ENCODE assay signal across 8 cellular contexts in genomic region chr10:79241990-79242619, GRCh38.
DNase-seq lines count a peak whose midpoint lies in the region; ATAC-seq and TF ChIP-seq lines count a peak whose summit lies in the region.

No MANE protein-coding gene starts in this region.

- peak overlapping the region in 1 of 3 donors; percentile 83 for H3K27ac Mint-ChIP-seq in CD4-positive, CD25-positive, alpha-beta regulatory T cell
- H3K27ac Mint-ChIP-seq in activated T-cell treated with anti-CD3 and anti-CD28 coated beads, Interleukin-2, amount 50 U/mL, for 72 hours: peak overlapping the region; percentile 92

- intact Hi-C loops in aorta (cut with DNase I): no loop called here

- peaks cover 5 to 59% (median 40%) of the 10 kb centered on the region in 4 donors for H3K4me1 Mint-ChIP-seq in CD4-positive, CD25-positive, alpha-beta regulatory T cell
- peaks cover 54% of the 10 kb centered on the region for H3K4me1 Mint-ChIP-seq in activated T-cell treated with anti-CD3 and anti-CD28 coated beads, Interleukin-2, amount 50 U/mL, for 72 hours (ENCODE audit: low read depth)

- peak in 2 of 3 donors; percentile 8 to 44 for DNase-seq in CD4-positive, CD25-positive, alpha-beta regulatory T cell
- peak; percentile 40 for DNase-seq in NCI-H1092 treated with DMSO at 0.1 percent for 48 hours (lab: John Stamatoyannopoulos, UW)
- DNase-seq in activated T-cell treated with anti-CD3 and anti-CD28 coated beads, Interleukin-2, amount 50 U/mL, for 72 hours: peak; percentile 67 to 79
- DNase-seq in foreskin keratinocyte: no peak
- no peak for DNase-seq in omental fat pad (ENCODE audit: low spot score)
- peak; percentile 89 for DNase-seq in aorta
- no peak for DNase-seq in NCI-H1930 (lab: John Stamatoyannopoulos, UW)

- H3K9me3 ChIP-seq in CD4-positive, CD25-positive, alpha-beta regulatory T cell (ENCODE audit: control insufficient read depth in 2 of 2, low read length in 2 of 2): no peaks in the 10 kb centered on the region
- no peaks in the 10 kb centered on the region for H3K9me3 ChIP-seq in aorta (ENCODE audit: control insufficient read depth, low read length)

- no peak for TF ChIP-seq CTCF in foreskin keratinocyte (conservative IDR thresholded peaks at IDR 0.05)
- no peak for TF ChIP-seq CTCF in omental fat pad (IDR thresholded peaks at IDR 0.05)

- no peaks in the 10 kb centered on the region for H3K27me3 ChIP-seq in CD4-positive, CD25-positive, alpha-beta regulatory T cell (ENCODE audit: control insufficient read depth, insufficient read depth, low read length)
- H3K27me3 ChIP-seq in foreskin keratinocyte (no peaks in the 10 kb centered on the region), aorta (ENCODE audit: control insufficient read depth in 1 of 2, insufficient read depth in 2 of 2, low read length in 1 of 2) (no peaks in the 10 kb centered on the region)

- H3K36me3 ChIP-seq in CD4-positive, CD25-positive, alpha-beta regulatory T cell (ENCODE audit: control insufficient read depth, insufficient read depth, low read length): no peaks in the 10 kb centered on the region
- H3K36me3 ChIP-seq in aorta (ENCODE audit: control insufficient read depth in 1 of 2, insufficient read depth in 2 of 2, low read length in 1 of 2): no peaks in the 10 kb centered on the region

- 27 to 28% methylated on average over 22 to 36 of the region's 36 CpGs for WGBS in aorta, 2 donors

- H3K4me1 ChIP-seq in CD4-positive, CD25-positive, alpha-beta regulatory T cell (ENCODE audit: control insufficient read depth, insufficient read depth, low read length, poor library complexity, severe bottlenecking): peaks cover 47% of the 10 kb centered on the region
- H3K4me1 ChIP-seq in foreskin keratinocyte (peaks cover 22% of the 10 kb centered on the region), aorta (ENCODE audit: control insufficient read depth in 1 of 2, insufficient read depth in 2 of 2, low read length in 2 of 2) (peaks cover 0 to 2% of the 10 kb centered on the region in 2 donors)

- no peaks in the 10 kb centered on the region for H3K9me3 Mint-ChIP-seq in CD4-positive, CD25-positive, alpha-beta regulatory T cell
- no peaks in the 10 kb centered on the region for H3K9me3 Mint-ChIP-seq in activated T-cell treated with anti-CD3 and anti-CD28 coated beads, Interleukin-2, amount 50 U/mL, for 72 hours

- peak overlapping the region; percentile 76 to 94 (median 85) for H3K4me3 Mint-ChIP-seq in CD4-positive, CD25-positive, alpha-beta regulatory T cell
- peak overlapping the region; percentile 74 to 83 for H3K4me3 Mint-ChIP-seq in activated T-cell treated with anti-CD3 and anti-CD28 coated beads, Interleukin-2, amount 50 U/mL, for 72 hours

- H3K27ac ChIP-seq in CD4-positive, CD25-positive, alpha-beta regulatory T cell (ENCODE audit: insufficient read depth, low read length, poor library complexity, severe bottlenecking): peak overlapping the region; percentile 47
- H3K27ac ChIP-seq in foreskin keratinocyte: no peak overlapping the region
- H3K27ac ChIP-seq in aorta (ENCODE audit: low read depth in 1 of 2, low read length in 2 of 2): no peak overlapping the region

- H3K27me3 Mint-ChIP-seq in CD4-positive, CD25-positive, alpha-beta regulatory T cell: no peaks in the 10 kb centered on the region
- no peaks in the 10 kb centered on the region for H3K27me3 Mint-ChIP-seq in activated T-cell treated with anti-CD3 and anti-CD28 coated beads, Interleukin-2, amount 50 U/mL, for 72 hours (ENCODE audit: low read depth)

- H3K36me3 Mint-ChIP-seq in CD4-positive, CD25-positive, alpha-beta regulatory T cell: peaks cover under 1% of the 10 kb centered on the region
- peaks cover 0 to 3% of the 10 kb centered on the region in 2 donors for H3K36me3 Mint-ChIP-seq in activated T-cell treated with anti-CD3 and anti-CD28 coated beads, Interleukin-2, amount 50 U/mL, for 72 hours (ENCODE audit: insufficient read depth in 2 of 2)

- peak overlapping the region; percentile 37 for H3K4me3 ChIP-seq in CD4-positive, CD25-positive, alpha-beta regulatory T cell (ENCODE audit: low read depth, low read length)
- no peak overlapping the region for H3K4me3 ChIP-seq in aorta (ENCODE audit: low read length in 2 of 2)

- ATAC-seq in CD4-positive, CD25-positive, alpha-beta regulatory T cell (ENCODE audit: low read depth in 2 of 2): peak in 1 of 2 donors; percentile 5
- ATAC-seq in GM21360 (IDR thresholded peaks at IDR 0.05; ENCODE audit: unreplicated experiment) (peak; percentile 24), foreskin keratinocyte (peak; percentile 27), omental fat pad (ENCODE audit: low FRiP score) (peak; percentile 53), aorta (ENCODE audit: low FRiP score) (peak; percentile 36)
- ATAC-seq in activated T-cell treated with anti-CD3 and anti-CD28 coated beads, Interleukin-2, amount 50 U/mL, for 72 hours (replicated peaks in 1 of 2): peak; percentile 20 to 61

Comparison
In these comparisons a context has a peak if more than half of its experiments do, and no peak if none do; other contexts are left out.
1. DNase-seq: peak in CD4-positive, CD25-positive, alpha-beta regulatory T cell (2 of 3), NCI-H1092 treated with DMSO at 0.1 percent for 48 hours (single experiment), activated T-cell treated with anti-CD3 and anti-CD28 coated beads, Interleukin-2, amount 50 U/mL, for 72 hours (2 of 2) and aorta (2 of 2); none in foreskin keratinocyte (0 of 2), omental fat pad (single experiment) and NCI-H1930 (0 of 2).